ENCODE assay signal across 13 cellular contexts in genomic region chr22:46984751-46985506, GRCh38.
DNase-seq lines count a peak whose midpoint lies in the region; ATAC-seq and TF ChIP-seq lines count a peak whose summit lies in the region.
"Had no signal": no experiment of that assay in that cellular context is flagged by ENCODE, and none has a peak within 500 bp of the region (broad histone marks: within the 10 kb centered on the region; RNA-seq: fewer than 3 reads in every experiment).

No MANE protein-coding gene starts in this region.

- H3K9me3 ChIP-seq in smooth muscle cell (replicated peaks; ENCODE audit: low read depth), result no peaks in the 10 kb centered on the region
- H3K9me3 ChIP-seq: tibial nerve had no signal

- H3K36me3 Mint-ChIP-seq in activated CD4-positive, alpha-beta memory T cell treated with anti-CD3 and anti-CD28 coated beads, Interleukin-2, amount 10 ng/mL, durations not matched to agents 7 days and 5 days (ENCODE audit: low read depth), result peaks cover 3% of the 10 kb centered on the region

- no peak for TF ChIP-seq CTCF in smooth muscle cell (IDR thresholded peaks at IDR 0.05; ENCODE audit: borderline replicate concordance, insufficient read depth, poor library complexity, severe bottlenecking)

- no peaks in the 10 kb centered on the region for H3K27me3 Mint-ChIP-seq in activated CD4-positive, alpha-beta memory T cell treated with anti-CD3 and anti-CD28 coated beads, Interleukin-2, amount 10 ng/mL, durations not matched to agents 7 days and 5 days

- H4K20me1 ChIP-seq in smooth muscle cell (ENCODE audit: low read depth), result peaks cover 29% of the 10 kb centered on the region

- ATAC-seq in HG03095 (IDR thresholded peaks at IDR 0.05; ENCODE audit: unreplicated experiment), result no peak

- H3K4me3 ChIP-seq in smooth muscle cell, result no peak overlapping the region
- H3K4me3 ChIP-seq: dorsolateral prefrontal cortex, tibial nerve had no signal

- H3K36me3 ChIP-seq in smooth muscle cell (ENCODE audit: low read depth), result no peaks in the 10 kb centered on the region

- CTCF ChIA-PET in activated CD4-positive, alpha-beta memory T cell treated with anti-CD3 and anti-CD28 coated beads, Interleukin-2, amount 10 ng/mL, durations not matched to agents 7 days and 5 days (lab: Charles Lee), result no interaction called here

- H2AFZ ChIP-seq in smooth muscle cell (ENCODE audit: low read depth), result no peak overlapping the region

- H3K27ac ChIP-seq in smooth muscle cell (ENCODE audit: low read depth), result peak overlapping the region; percentile 4
- H3K27ac ChIP-seq: dorsolateral prefrontal cortex, tibial nerve had no signal

- DNase-seq in NCI-H345 (lab: John Stamatoyannopoulos, UW) (peak; percentile 24), NCI-H345 treated with DMSO at 0.1 percent for 48 hours (lab: John Stamatoyannopoulos, UW; ENCODE audit: unreplicated experiment) (no peak), SW 1271 (lab: John Stamatoyannopoulos, UW) (peak; percentile 15 to 61), fibroblast of peridontal ligament (ENCODE audit: extremely low read depth) (peak; percentile 47), smooth muscle cell (lab: John Stamatoyannopoulos, UW; ENCODE audit: unreplicated experiment) (no peak), NCI-H1436 treated with DMSO at 0.1 percent for 48 hours (lab: John Stamatoyannopoulos, UW) (no peak)
- no peak for DNase-seq in activated CD4-positive, alpha-beta memory T cell treated with anti-CD3 and anti-CD28 coated beads, Interleukin-2, amount 10 ng/mL, durations not matched to agents 7 days and 5 days
- DNase-seq: NK-92 treated with Interleukin-12 subunit alpha and Interleukin-12 subunit beta, amount 100 ng/mL, for 24 hours had no signal

- no peaks in the 10 kb centered on the region for H3K9me3 Mint-ChIP-seq in activated CD4-positive, alpha-beta memory T cell treated with anti-CD3 and anti-CD28 coated beads, Interleukin-2, amount 10 ng/mL, durations not matched to agents 7 days and 5 days
- H3K9me3 Mint-ChIP-seq: activated T-helper 1 cell treated with anti-CD3 and anti-CD28 coated beads, Interleukin-12 subunit alpha, Interleukin-12 subunit beta, Interleukin-2, Interleukin-4 antibody, amounts not matched to agents 30 ng/mL and 10 ng/mL and 1 ng/mL, durations not matched to agents 14 hours and 24 hours and 36 hours; T-helper 2 cell treated with Interferon-gamma antibody and Interleukin-4, amounts not matched to agents 5 μg/mL and 100 μg/mL, for 36 hours had no signal

- no peak overlapping the region for H3K4me3 Mint-ChIP-seq in activated CD4-positive, alpha-beta memory T cell treated with anti-CD3 and anti-CD28 coated beads, Interleukin-2, amount 10 ng/mL, durations not matched to agents 7 days and 5 days
- H3K4me3 Mint-ChIP-seq: activated T-helper 1 cell treated with anti-CD3 and anti-CD28 coated beads, Interleukin-12 subunit alpha, Interleukin-12 subunit beta, Interleukin-2, Interleukin-4 antibody, amounts not matched to agents 30 ng/mL and 10 ng/mL and 1 ng/mL, durations not matched to agents 14 hours and 24 hours and 36 hours; T-helper 2 cell treated with Interferon-gamma antibody and Interleukin-4, amounts not matched to agents 5 μg/mL and 100 μg/mL, for 36 hours had no signal

- H3K27ac Mint-ChIP-seq in activated CD4-positive, alpha-beta memory T cell treated with anti-CD3 and anti-CD28 coated beads, Interleukin-2, amount 10 ng/mL, durations not matched to agents 7 days and 5 days, result no peak overlapping the region
- H3K27ac Mint-ChIP-seq: activated T-helper 1 cell treated with anti-CD3 and anti-CD28 coated beads, Interleukin-12 subunit alpha, Interleukin-12 subunit beta, Interleukin-2, Interleukin-4 antibody, amounts not matched to agents 30 ng/mL and 10 ng/mL and 1 ng/mL, durations not matched to agents 14 hours and 24 hours and 36 hours; T-helper 2 cell treated with Interferon-gamma antibody and Interleukin-4, amounts not matched to agents 5 μg/mL and 100 μg/mL, for 36 hours had no signal

- H3F3A ChIP-seq in smooth muscle cell (ENCODE audit: low read depth), result no peaks in the 10 kb centered on the region

- no peak overlapping the region for H3K4me2 ChIP-seq in smooth muscle cell

- no peaks in the 10 kb centered on the region for H3K4me1 Mint-ChIP-seq in activated CD4-positive, alpha-beta memory T cell treated with anti-CD3 and anti-CD28 coated beads, Interleukin-2, amount 10 ng/mL, durations not matched to agents 7 days and 5 days

- H3K4me1 ChIP-seq in smooth muscle cell (ENCODE audit: low read depth), result no peaks in the 10 kb centered on the region
- H3K4me1 ChIP-seq: tibial nerve had no signal

- no peaks in the 10 kb centered on the region for H3K27me3 ChIP-seq in smooth muscle cell (ENCODE audit: low read depth)
- H3K27me3 ChIP-seq: dorsolateral prefrontal cortex, tibial nerve had no signal

- H3K79me2 ChIP-seq in smooth muscle cell (ENCODE audit: low read depth), result no peaks in the 10 kb centered on the region

- WGBS in smooth muscle cell (ENCODE audit: low lambda C conversion rate), result 84% methylated on average over 16 of the region's 16 CpGs

- H3K9ac ChIP-seq in smooth muscle cell (ENCODE audit: low read depth), result no peak overlapping the region

- POLR2A ChIA-PET in activated CD4-positive, alpha-beta memory T cell treated with anti-CD3 and anti-CD28 coated beads, Interleukin-2, amount 10 ng/mL, durations not matched to agents 7 days and 5 days (lab: Charles Lee), result no interaction called here

Comparison
In these comparisons a context has a peak if more than half of its experiments do, and no peak if none do; other contexts are left out.
1. DNase-seq: peak in NCI-H345 (single experiment), SW 1271 (2 of 2) and fibroblast of peridontal ligament (single experiment); none in NCI-H345 treated with DMSO at 0.1 percent for 48 hours (single experiment), smooth muscle cell (single experiment), NCI-H1436 treated with DMSO at 0.1 percent for 48 hours (single experiment) and activated CD4-positive, alpha-beta memory T cell treated with anti-CD3 and anti-CD28 coated beads, Interleukin-2, amount 10 ng/mL, durations not matched to agents 7 days and 5 days (single experiment).